ENCODE assay signal across 15 cellular contexts in genomic region chr3:138398791-138399575, GRCh38. TPM values are rescaled to one million over a fixed set of nuclear protein-coding genes. Genes with fewer than 3 reads are reported as not detected.
"Had no signal": no experiment of that assay in that cellular context is flagged by ENCODE, and none has a peak within 500 bp of the region (broad histone marks: within the 10 kb centered on the region; RNA-seq: fewer than 3 reads in every experiment).

No MANE protein-coding gene starts in this region.

- DNase-seq: activated CD4-positive, alpha-beta T cell treated with anti-CD3 and anti-CD28 coated beads for 4 hours; activated CD8-positive, alpha-beta memory T cell treated with anti-CD3 and anti-CD28 coated beads, Interleukin-2, amount 50 U/mL, for 48 hours; activated CD8-positive, alpha-beta T cell treated with anti-CD3 and anti-CD28 coated beads, Interleukin-2, amount 10 ng/mL, durations not matched to agents 7 days and 5 days; activated naive CD4-positive, alpha-beta T cell; erythroblast; left cardiac atrium; stimulated activated CD4-positive, alpha-beta T cell treated with anti-CD3 and anti-CD28 coated beads, Interleukin-4, amount 100 ng/mL, for 4 hours; stimulated activated naive CD8-positive, alpha-beta T cell treated with anti-CD3 and anti-CD28 coated beads, Interleukin-15, amount 100 ng/mL, for 72 hours; T-helper 1 cell; testis had no signal

- H3K27me3 Mint-ChIP-seq: dendritic cell treated with granulocyte-macrophage colony-stimulating factor and Interleukin-4, amounts not matched to agents 40 ng/mL and 50 ng/mL, for 4 days had no signal

- H3K4me3 Mint-ChIP-seq: activated CD8-positive, alpha-beta T cell treated with anti-CD3 and anti-CD28 coated beads, Interleukin-2, amount 10 ng/mL, durations not matched to agents 7 days and 5 days; activated T-helper 1 cell treated with anti-CD3 and anti-CD28 coated beads, Interleukin-12 subunit alpha, Interleukin-12 subunit beta, Interleukin-2, Interleukin-4 antibody, amounts not matched to agents 30 ng/mL and 10 ng/mL and 1 ng/mL, durations not matched to agents 14 hours and 24 hours and 36 hours; central memory CD8-positive, alpha-beta T cell; dendritic cell treated with granulocyte-macrophage colony-stimulating factor and Interleukin-4, amounts not matched to agents 40 ng/mL and 50 ng/mL, for 4 days; stimulated activated naive CD8-positive, alpha-beta T cell treated with anti-CD3 and anti-CD28 coated beads, Interleukin-15, amount 100 ng/mL, for 72 hours had no signal

- H3K27ac Mint-ChIP-seq: activated CD8-positive, alpha-beta T cell treated with anti-CD3 and anti-CD28 coated beads, Interleukin-2, amount 10 ng/mL, durations not matched to agents 7 days and 5 days; activated T-helper 1 cell treated with anti-CD3 and anti-CD28 coated beads, Interleukin-12 subunit alpha, Interleukin-12 subunit beta, Interleukin-2, Interleukin-4 antibody, amounts not matched to agents 30 ng/mL and 10 ng/mL and 1 ng/mL, durations not matched to agents 14 hours and 24 hours and 36 hours; dendritic cell treated with granulocyte-macrophage colony-stimulating factor and Interleukin-4, amounts not matched to agents 40 ng/mL and 50 ng/mL, for 4 days; stimulated activated naive CD8-positive, alpha-beta T cell treated with anti-CD3 and anti-CD28 coated beads, Interleukin-15, amount 100 ng/mL, for 72 hours had no signal

- H3K9me3 ChIP-seq: testis had no signal

- H3K9me3 Mint-ChIP-seq: activated T-helper 1 cell treated with anti-CD3 and anti-CD28 coated beads, Interleukin-12 subunit alpha, Interleukin-12 subunit beta, Interleukin-2, Interleukin-4 antibody, amounts not matched to agents 30 ng/mL and 10 ng/mL and 1 ng/mL, durations not matched to agents 14 hours and 24 hours and 36 hours; central memory CD8-positive, alpha-beta T cell; dendritic cell treated with granulocyte-macrophage colony-stimulating factor and Interleukin-4, amounts not matched to agents 40 ng/mL and 50 ng/mL, for 4 days; stimulated activated naive CD8-positive, alpha-beta T cell treated with anti-CD3 and anti-CD28 coated beads, Interleukin-15, amount 100 ng/mL, for 72 hours had no signal

- H3K4me1 Mint-ChIP-seq: central memory CD8-positive, alpha-beta T cell; stimulated activated naive CD8-positive, alpha-beta T cell treated with anti-CD3 and anti-CD28 coated beads, Interleukin-15, amount 100 ng/mL, for 72 hours had no signal

- H3K4me1 ChIP-seq: testis had no signal

- H3K4me3 ChIP-seq: skin epidermis, testis had no signal

- H3K27ac ChIP-seq: skin epidermis, VCaP had no signal

- ATAC-seq: activated CD8-positive, alpha-beta T cell treated with anti-CD3 and anti-CD28 coated beads, Interleukin-2, amount 10 ng/mL, durations not matched to agents 7 days and 5 days; stimulated activated naive CD8-positive, alpha-beta T cell treated with anti-CD3 and anti-CD28 coated beads, Interleukin-15, amount 100 ng/mL, for 72 hours had no signal

- H3K27me3 ChIP-seq: testis had no signal

RNA-seq across cellular contexts. Expression of gene MRAS, which starts 50.6 kb away (rescaled TPM):
- total RNA-seq: activated CD8-positive, alpha-beta T cell treated with anti-CD3 and anti-CD28 coated beads, Interleukin-2, amount 10 ng/mL, durations not matched to agents 7 days and 5 days had no signal
